ENCODE assay signal across 21 cellular contexts in genomic region chr2:236688157-236688556, GRCh38.
DNase-seq lines count a peak whose midpoint lies in the region; ATAC-seq and TF ChIP-seq lines count a peak whose summit lies in the region.
"Had no signal": no experiment of that assay in that cellular context is flagged by ENCODE, and none has a peak within 500 bp of the region (broad histone marks: within the 10 kb centered on the region; RNA-seq: fewer than 3 reads in every experiment).

No MANE protein-coding gene starts in this region.

- H3K36me3 ChIP-seq in right atrium auricular region, result no peaks in the 10 kb centered on the region
- H3K36me3 ChIP-seq in heart right ventricle, result no peaks in the 10 kb centered on the region
- H3K36me3 ChIP-seq in suprapubic skin, result no peaks in the 10 kb centered on the region
- H3K36me3 ChIP-seq: Peyer's patch had no signal

- intact Hi-C loops in Right ventricle myocardium superior (cut with DNase I), result no loop called here
- intact Hi-C loops in heart right ventricle (cut with DNase I), result loop anchor here in 3 of 10 donors (5.0 to 10.0 kb wide), 3 partner anchors 116 to 173 kb away; partner anchors contain the start of gene ACKR3 (in 1 of the 3)
- intact Hi-C loops in activated CD4-positive, alpha-beta T cell treated with anti-CD3 and anti-CD28 coated beads, Interleukin-2, amount 10 ng/mL, durations not matched to agents 24 days and 14 days (cut with micrococcal nuclease), result no loop called here

- no peak for DNase-seq in Right ventricle myocardium superior
- no peak for DNase-seq in right atrium auricular region (ENCODE audit: low spot score)
- peak in 1 of 2 donors; percentile 25 for DNase-seq in heart right ventricle
- DNase-seq in suprapubic skin (ENCODE audit: low spot score in 2 of 2), result peak; percentile 35 to 54
- no peak for DNase-seq in NOMO-1 treated with DMSO at 0.1 percent for 48 hours (lab: John Stamatoyannopoulos, UW; ENCODE audit: unreplicated experiment)
- no peak for DNase-seq in activated CD4-positive, alpha-beta T cell treated with anti-CD3 and anti-CD28 coated beads, Interleukin-2, amount 10 ng/mL, durations not matched to agents 24 days and 14 days
- DNase-seq: EL; GF-D8; KG1; NCI-H1092; NCI-H1436 treated with DMSO at 0.1 percent for 48 hours; NCI-H1930; NCI-H2227 treated with DMSO at 0.1 percent for 48 hours; NCI-H510A; NCI-H774; NK-92 treated with Interleukin-12 subunit alpha and Interleukin-12 subunit beta, amount 100 ng/mL, for 24 hours; SHP77 had no signal

- no peaks in the 10 kb centered on the region for H3K9me3 Mint-ChIP-seq in nephron
- H3K9me3 Mint-ChIP-seq in activated CD4-positive, alpha-beta T cell treated with anti-CD3 and anti-CD28 coated beads, Interleukin-2, amount 10 ng/mL, durations not matched to agents 24 days and 14 days, result no peaks in the 10 kb centered on the region

- H3K9me3 ChIP-seq in right atrium auricular region, result no peaks in the 10 kb centered on the region
- no peaks in the 10 kb centered on the region for H3K9me3 ChIP-seq in heart right ventricle
- no peaks in the 10 kb centered on the region for H3K9me3 ChIP-seq in suprapubic skin
- H3K9me3 ChIP-seq: Peyer's patch had no signal

- ATAC-seq in Right ventricle myocardium superior (ENCODE audit: poor library complexity) (peak; percentile 7), heart right ventricle (peak in 5 of 8 donors; percentile 27 to 55 (median 47)), GM19455 (IDR thresholded peaks at IDR 0.05; ENCODE audit: unreplicated experiment) (no peak)
- ATAC-seq: HCT116 had no signal

- no peak overlapping the region for H3K4me3 ChIP-seq in right atrium auricular region
- no peak overlapping the region for H3K4me3 ChIP-seq in heart right ventricle
- H3K4me3 ChIP-seq in suprapubic skin, result no peak overlapping the region
- H3K4me3 ChIP-seq: Peyer's patch had no signal

- TF ChIP-seq CTCF in right atrium auricular region (IDR thresholded peaks at IDR 0.05) (no peak), heart right ventricle (IDR thresholded peaks at IDR 0.05) (no peak), nephron (IDR thresholded peaks at IDR 0.05; ENCODE audit: unreplicated experiment in 3 of 3) (no peak), suprapubic skin (IDR thresholded peaks at IDR 0.05) (no peak)

- no peaks in the 10 kb centered on the region for H3K27me3 ChIP-seq in right atrium auricular region
- H3K27me3 ChIP-seq in heart right ventricle, result no peaks in the 10 kb centered on the region
- H3K27me3 ChIP-seq in suprapubic skin, result peaks cover 5% of the 10 kb centered on the region
- H3K27me3 ChIP-seq: Peyer's patch had no signal

- WGBS in heart right ventricle, 2 donors, result 53 to 62% methylated on average over 6 of the region's 6 CpGs
- 66% methylated on average over 6 of the region's 6 CpGs for WGBS in suprapubic skin

- H3K27me3 Mint-ChIP-seq in nephron (ENCODE audit: low read depth), result peaks cover 38% of the 10 kb centered on the region
- no peaks in the 10 kb centered on the region for H3K27me3 Mint-ChIP-seq in activated CD4-positive, alpha-beta T cell treated with anti-CD3 and anti-CD28 coated beads, Interleukin-2, amount 10 ng/mL, durations not matched to agents 24 days and 14 days

- H3K4me3 Mint-ChIP-seq in nephron, result no peak overlapping the region
- no peak overlapping the region for H3K4me3 Mint-ChIP-seq in activated CD4-positive, alpha-beta T cell treated with anti-CD3 and anti-CD28 coated beads, Interleukin-2, amount 10 ng/mL, durations not matched to agents 24 days and 14 days

- H3K36me3 Mint-ChIP-seq in nephron (ENCODE audit: low read depth), result no peaks in the 10 kb centered on the region
- no peaks in the 10 kb centered on the region for H3K36me3 Mint-ChIP-seq in activated CD4-positive, alpha-beta T cell treated with anti-CD3 and anti-CD28 coated beads, Interleukin-2, amount 10 ng/mL, durations not matched to agents 24 days and 14 days (ENCODE audit: low read depth)

- no peak for TF ChIP-seq EP300 in suprapubic skin (IDR thresholded peaks at IDR 0.05)

- peak overlapping the region in 1 of 2 donors; percentile 2 for H3K27ac ChIP-seq in right atrium auricular region
- peak overlapping the region in 8 of 10 donors; percentile 23 to 83 (median 73) for H3K27ac ChIP-seq in heart right ventricle
- no peak overlapping the region for H3K27ac ChIP-seq in suprapubic skin
- H3K27ac ChIP-seq: Peyer's patch had no signal

- peaks cover 33% of the 10 kb centered on the region for H3K4me1 Mint-ChIP-seq in nephron
- H3K4me1 Mint-ChIP-seq in activated CD4-positive, alpha-beta T cell treated with anti-CD3 and anti-CD28 coated beads, Interleukin-2, amount 10 ng/mL, durations not matched to agents 24 days and 14 days, result no peaks in the 10 kb centered on the region

- peak overlapping the region in 2 of 3 experiments; percentile 25 to 40 for H3K27ac Mint-ChIP-seq in nephron
- no peak overlapping the region for H3K27ac Mint-ChIP-seq in activated CD4-positive, alpha-beta T cell treated with anti-CD3 and anti-CD28 coated beads, Interleukin-2, amount 10 ng/mL, durations not matched to agents 24 days and 14 days

- H3K4me1 ChIP-seq in right atrium auricular region (peaks cover 0 to 24% of the 10 kb centered on the region in 2 donors), heart right ventricle (peaks cover 16 to 64% (median 33%) of the 10 kb centered on the region in 9 donors), suprapubic skin (peaks cover 27% of the 10 kb centered on the region)
- H3K4me1 ChIP-seq: Peyer's patch had no signal

- no peak for TF ChIP-seq POLR2A in suprapubic skin (IDR thresholded peaks at IDR 0.05)

Comparison
In these comparisons a context has a peak if more than half of its experiments do, and no peak if none do; other contexts are left out.
1. DNase-seq: peak in suprapubic skin (2 of 2); none in Right ventricle myocardium superior (single experiment), right atrium auricular region (single experiment), NOMO-1 treated with DMSO at 0.1 percent for 48 hours (single experiment) and activated CD4-positive, alpha-beta T cell treated with anti-CD3 and anti-CD28 coated beads, Interleukin-2, amount 10 ng/mL, durations not matched to agents 24 days and 14 days (single experiment).